1 cellular context compared by ENCODE assay signal in the genomic region with DNA sequence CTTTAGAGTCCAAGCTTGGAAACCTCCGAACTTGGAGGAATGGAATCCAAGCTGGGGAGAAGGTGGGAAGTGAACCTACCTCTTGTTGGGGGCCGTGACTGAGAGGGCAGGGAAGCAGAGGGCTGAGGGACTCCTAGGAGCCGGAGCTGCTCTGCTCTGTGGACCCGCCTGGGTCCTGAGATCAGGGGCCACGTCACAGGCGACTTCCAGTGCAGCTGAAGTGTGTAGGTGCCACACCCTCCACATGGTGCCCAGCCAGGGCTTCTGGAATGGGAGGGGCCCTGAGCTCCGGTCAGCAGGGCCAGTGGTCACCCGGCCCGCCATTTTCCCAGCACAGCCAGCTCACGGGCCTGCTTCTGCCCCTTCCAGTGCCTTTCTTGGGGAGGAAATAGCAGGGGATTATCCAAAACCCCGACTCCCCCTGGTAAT.
TF ChIP-seq lines count a peak whose summit lies in the region.

No MANE protein-coding gene starts in this region.

TF ChIP-seq in H1, 55 proteins besides CTCF, POLR2A, EP300 and RAD21 (continued from another document):
- TF ChIP-seq, protein P1, sequence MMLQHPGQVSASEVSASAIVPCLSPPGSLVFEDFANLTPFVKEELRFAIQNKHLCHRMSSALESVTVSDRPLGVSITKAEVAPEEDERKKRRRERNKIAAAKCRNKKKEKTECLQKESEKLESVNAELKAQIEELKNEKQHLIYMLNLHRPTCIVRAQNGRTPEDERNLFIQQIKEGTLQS (IDR thresholded peaks at IDR 0.05; ENCODE audit: insufficient read depth, low read depth, low read length): no peak
- TF ChIP-seq CEBPB (IDR thresholded peaks at IDR 0.05; ENCODE audit: low read depth, low read length) (no peak), ATF2 (IDR thresholded peaks at IDR 0.05; ENCODE audit: low read length) (no peak), CTBP2 (IDR thresholded peaks at IDR 0.05; ENCODE audit: borderline replicate concordance, insufficient read depth, insufficient read length, low read length) (no peak), PHF8 (conservative IDR thresholded peaks at IDR 0.05; ENCODE audit: low read depth, low read length) (no peak), JUND (IDR thresholded peaks at IDR 0.05; ENCODE audit: low read length) (no peak), BCL11A (IDR thresholded peaks at IDR 0.05; ENCODE audit: low read depth in 2 of 2, low read length in 2 of 2) (no peak), KDM1A (IDR thresholded peaks at IDR 0.05; ENCODE audit: borderline replicate concordance, low read length) (no peak), GTF2F1 (IDR thresholded peaks at IDR 0.05; ENCODE audit: borderline replicate concordance, low read depth, low read length) (no peak), SUZ12 (IDR thresholded peaks at IDR 0.05; ENCODE audit: low read length) (no peak), EGR1 (IDR thresholded peaks at IDR 0.05; ENCODE audit: borderline replicate concordance, low read depth, low read length) (no peak), RFX5 (IDR thresholded peaks at IDR 0.05; ENCODE audit: borderline replicate concordance, low read depth, low read length) (no peak), ZNF274 (IDR thresholded peaks at IDR 0.05; ENCODE audit: borderline replicate concordance, extremely low read depth, low read length) (no peak), SRF (IDR thresholded peaks at IDR 0.05; ENCODE audit: low read depth, low read length) (no peak)
- TF ChIP-seq, protein P2, sequence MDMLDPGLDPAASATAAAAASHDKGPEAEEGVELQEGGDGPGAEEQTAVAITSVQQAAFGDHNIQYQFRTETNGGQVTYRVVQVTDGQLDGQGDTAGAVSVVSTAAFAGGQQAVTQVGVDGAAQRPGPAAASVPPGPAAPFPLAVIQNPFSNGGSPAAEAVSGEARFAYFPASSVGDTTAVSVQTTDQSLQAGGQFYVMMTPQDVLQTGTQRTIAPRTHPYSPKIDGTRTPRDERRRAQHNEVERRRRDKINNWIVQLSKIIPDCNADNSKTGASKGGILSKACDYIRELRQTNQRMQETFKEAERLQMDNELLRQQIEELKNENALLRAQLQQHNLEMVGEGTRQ (IDR thresholded peaks at IDR 0.05; ENCODE audit: low read length): no peak
